Comparison of ENCODE assay signal across 7 cellular contexts in genomic region chr16:46387720-46388119, GRCh38.
A peak's percentile ranks its signal among the peaks of the same experiment; 100 is the strongest.
DNase-seq lines count a peak whose midpoint lies in the region; ATAC-seq and TF ChIP-seq lines count a peak whose summit lies in the region.
"Not testable (repeated sequence)": the region's sequence is repeated elsewhere in the genome, so short reads cannot be mapped to it uniquely, and the experiment has no call there.

No MANE protein-coding gene starts in this region.

- not testable (repeated sequence) for TF ChIP-seq POLR2A in right lobe of liver (IDR thresholded peaks at IDR 0.05)

- not testable (repeated sequence) for TF ChIP-seq CTCF in HFFc6 (IDR thresholded peaks at IDR 0.05); right lobe of liver (IDR thresholded peaks at IDR 0.05)

- peak; percentile 99 for DNase-seq in HFFc6
- peak; percentile 79 for DNase-seq in activated CD4-positive, alpha-beta T cell treated with anti-CD3 and anti-CD28 coated beads for 4 hours
- DNase-seq in effector CD4-positive, alpha-beta T cell = peak; percentile 64
- DNase-seq in right lobe of liver = peak in 1 of 3 donors; percentile 73
- peak; percentile 76 for DNase-seq in posterior vena cava (ENCODE audit: low spot score)
- DNase-seq in stimulated activated CD8-positive, alpha-beta memory T cell treated with anti-CD3 and anti-CD28 coated beads, Interleukin-4, amount 100 ng/mL, for 24 hours (ENCODE audit: low read depth) = peak; percentile 4

- not testable (repeated sequence) for H3K27ac Mint-ChIP-seq in HFFc6; activated T-helper 17 cell treated with anti-CD3 and anti-CD28 coated beads, Interleukin-2, amount 50 U/mL, for 72 hours

- not testable (repeated sequence) for H3K4me3 Mint-ChIP-seq in HFFc6; activated T-helper 17 cell treated with anti-CD3 and anti-CD28 coated beads, Interleukin-2, amount 50 U/mL, for 72 hours

- not testable (repeated sequence) for H3K27me3 ChIP-seq in right lobe of liver

- ATAC-seq in activated T-helper 17 cell treated with anti-CD3 and anti-CD28 coated beads, Interleukin-2, amount 50 U/mL, for 72 hours (replicated peaks) = peak; percentile 2
- peak; percentile 0 to 2 (median 1) for ATAC-seq in right lobe of liver

- 28% methylated on average over 15 of the region's 15 CpGs for WGBS in right lobe of liver (ENCODE audit: insufficient coverage, low coverage, low lambda C conversion rate, missing lambda C conversion rate)

- intact Hi-C loops in right lobe of liver (cut with DNase I); posterior vena cava (cut with DNase I): not testable (repeated sequence)

- not testable (repeated sequence) for H3K36me3 ChIP-seq in right lobe of liver

- H3K9me3 ChIP-seq in right lobe of liver = peaks cover 0 to 18% (median under 1%) of the 10 kb centered on the region in 4 donors

- H3K27me3 Mint-ChIP-seq in HFFc6 (ENCODE audit: insufficient read depth); activated T-helper 17 cell treated with anti-CD3 and anti-CD28 coated beads, Interleukin-2, amount 50 U/mL, for 72 hours: not testable (repeated sequence)

- H3K9me3 Mint-ChIP-seq in HFFc6 = peaks cover 23% of the 10 kb centered on the region
- H3K9me3 Mint-ChIP-seq in activated T-helper 17 cell treated with anti-CD3 and anti-CD28 coated beads, Interleukin-2, amount 50 U/mL, for 72 hours = not testable (repeated sequence)

- peaks cover 14% of the 10 kb centered on the region for H3K36me3 Mint-ChIP-seq in HFFc6 (ENCODE audit: low read depth)
- not testable (repeated sequence) for H3K36me3 Mint-ChIP-seq in activated T-helper 17 cell treated with anti-CD3 and anti-CD28 coated beads, Interleukin-2, amount 50 U/mL, for 72 hours (ENCODE audit: low read depth)

- peak overlapping the region in 1 of 3 donors; percentile 0 for H3K27ac ChIP-seq in right lobe of liver

- peak overlapping the region in 1 of 3 donors; percentile 0 for H3K4me3 ChIP-seq in right lobe of liver

- H3K4me1 Mint-ChIP-seq in HFFc6 (ENCODE audit: low read depth); activated T-helper 17 cell treated with anti-CD3 and anti-CD28 coated beads, Interleukin-2, amount 50 U/mL, for 72 hours: not testable (repeated sequence)

- H3K4me1 ChIP-seq in right lobe of liver = not testable (repeated sequence)
